In the genomic region with DNA sequence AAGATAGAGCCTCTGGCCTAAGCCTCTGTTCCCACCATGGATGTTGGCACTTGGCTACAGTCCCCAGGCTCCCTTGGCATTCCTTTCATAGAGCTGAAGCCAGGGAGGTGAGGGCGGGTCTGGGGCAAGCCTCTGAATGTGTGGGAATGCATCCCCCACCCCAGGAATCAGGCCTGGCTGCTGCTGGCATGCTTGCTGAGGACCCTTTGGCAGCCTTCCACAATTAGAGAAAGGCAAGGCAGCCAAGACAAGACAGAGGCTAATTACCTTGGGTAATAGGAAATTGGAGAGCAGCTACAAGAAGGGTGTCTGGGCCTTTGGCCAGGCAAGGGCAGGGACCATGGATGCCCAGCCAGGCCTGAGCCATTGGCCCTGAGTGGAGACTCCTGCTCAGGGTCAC, we compare ENCODE assay signal across 21 cellular contexts.
DNase-seq lines count a peak whose midpoint lies in the region; ATAC-seq, FAIRE-seq and TF ChIP-seq lines count a peak whose summit lies in the region.
"Had no signal": no experiment of that assay in that cellular context is flagged by ENCODE, and none has a peak within 500 bp of the region (broad histone marks: within the 10 kb centered on the region; RNA-seq: fewer than 3 reads in every experiment).

No MANE protein-coding gene starts in this region.

- H3K9me3 Mint-ChIP-seq in astrocyte (ENCODE audit: unreplicated experiment) (peaks cover 3% of the 10 kb centered on the region), mesothelial cell of epicardium (no peaks in the 10 kb centered on the region)
- H3K9me3 Mint-ChIP-seq: stimulated activated naive CD8-positive, alpha-beta T cell treated with anti-CD3 and anti-CD28 coated beads, Interleukin-15, Interleukin-2, amounts not matched to agents 100 ng/mL and 50 ng/mL, for 24 hours had no signal

- H2AFZ ChIP-seq in astrocyte (ENCODE audit: low read depth, low read length) = peak overlapping the region; percentile 14

- H3K79me2 ChIP-seq in astrocyte (ENCODE audit: insufficient read depth, low read length) = no peaks in the 10 kb centered on the region

- no peak for TF ChIP-seq CTCF in heart right ventricle (IDR thresholded peaks at IDR 0.05)
- no peak for TF ChIP-seq CTCF in astrocyte (IDR thresholded peaks at IDR 0.05; ENCODE audit: insufficient read depth, low read depth, low read length)
- no peak for TF ChIP-seq CTCF in mesothelial cell of epicardium (IDR thresholded peaks at IDR 0.05; ENCODE audit: unreplicated experiment)
- TF ChIP-seq CTCF in vagina (IDR thresholded peaks at IDR 0.05) = no peak

- H3K4me3 ChIP-seq in heart right ventricle (no peak overlapping the region), astrocyte (ENCODE audit: insufficient read depth, low read depth, low read length) (no peak overlapping the region), vagina (no peak overlapping the region)
- no peak overlapping the region for H3K4me3 ChIP-seq in effector memory CD4-positive, alpha-beta T cell (ENCODE audit: insufficient read depth, low read depth, low read length, poor library complexity, severe bottlenecking)

- WGBS in heart right ventricle, 2 donors = 32 to 63% methylated on average over 1 of the region's 1 CpG

- ATAC-seq in heart right ventricle (peak in 6 of 8 donors; percentile 39 to 85 (median 58)), Right ventricle myocardium inferior (no peak), HG02623 (IDR thresholded peaks at IDR 0.05; ENCODE audit: unreplicated experiment) (no peak)
- ATAC-seq: activated CD8-positive, alpha-beta memory T cell treated with anti-CD3 and anti-CD28 coated beads, Interleukin-2, amount 10 ng/mL, durations not matched to agents 7 days and 5 days; left colon had no signal

- H3K4me2 ChIP-seq in astrocyte (ENCODE audit: low read length) = no peak overlapping the region

- H3K9me3 ChIP-seq in heart right ventricle (no peaks in the 10 kb centered on the region), astrocyte (ENCODE audit: insufficient read depth, low read depth, low read length) (no peaks in the 10 kb centered on the region), vagina (no peaks in the 10 kb centered on the region)
- H3K9me3 ChIP-seq in effector memory CD4-positive, alpha-beta T cell (ENCODE audit: control insufficient read depth, low read length) = no peaks in the 10 kb centered on the region

- H3K27me3 Mint-ChIP-seq in astrocyte (ENCODE audit: low read depth, unreplicated experiment) (peaks cover 1% of the 10 kb centered on the region), mesothelial cell of epicardium (ENCODE audit: low read depth) (no peaks in the 10 kb centered on the region)
- H3K27me3 Mint-ChIP-seq: activated CD8-positive, alpha-beta memory T cell treated with anti-CD3 and anti-CD28 coated beads, Interleukin-2, amount 10 ng/mL, durations not matched to agents 7 days and 5 days; stimulated activated naive CD8-positive, alpha-beta T cell treated with anti-CD3 and anti-CD28 coated beads, Interleukin-15, Interleukin-2, amounts not matched to agents 100 ng/mL and 50 ng/mL, for 24 hours had no signal

- H3K27me3 ChIP-seq in heart right ventricle (no peaks in the 10 kb centered on the region), astrocyte (ENCODE audit: insufficient read depth, low read length) (no peaks in the 10 kb centered on the region), vagina (no peaks in the 10 kb centered on the region)
- no peaks in the 10 kb centered on the region for H3K27me3 ChIP-seq in effector memory CD4-positive, alpha-beta T cell (replicated peaks; ENCODE audit: control insufficient read depth, insufficient read depth, low read length, poor library complexity, severe bottlenecking)

- DNase-seq in heart right ventricle = peak in 1 of 2 donors; percentile 29
- no peak for DNase-seq in Right ventricle myocardium inferior (ENCODE audit: missing footprints)
- peak; percentile 25 for DNase-seq in astrocyte (ENCODE audit: low read depth)
- DNase-seq in mesothelial cell of epicardium (ENCODE audit: low spot score in 2 of 2, unreplicated experiment in 2 of 2) = peak in 1 of 2 experiments; percentile 48
- DNase-seq in vagina (ENCODE audit: extremely low spot score in 2 of 2) = peak in 1 of 2 donors; percentile 78
- no peak for DNase-seq in stimulated activated CD4-positive, alpha-beta T cell treated with anti-CD3 and anti-CD28 coated beads, Interleukin-12 subunit alpha, Interleukin-12 subunit beta, amount 100 ng/mL, for 4 hours
- no peak for DNase-seq in effector memory CD4-positive, alpha-beta T cell
- DNase-seq: ACHN; activated CD8-positive, alpha-beta memory T cell treated with anti-CD3 and anti-CD28 coated beads, Interleukin-2, amount 10 ng/mL, durations not matched to agents 7 days and 5 days; activated naive CD4-positive, alpha-beta T cell; central memory CD4-positive, alpha-beta T cell; COR-L47; KG1; left colon; natural killer cell; NCI-H187 treated with DMSO at 0.1 percent for 48 hours; small intestine; WERI-Rb-1 had no signal

- TF ChIP-seq POLR2A in vagina (IDR thresholded peaks at IDR 0.05) = no peak

- intact Hi-C loops in heart right ventricle (cut with DNase I) = no loop called here
- intact Hi-C loops in Right ventricle myocardium inferior (cut with DNase I) = no loop called here
- intact Hi-C loops in vagina (cut with DNase I) = no loop called here

- no peaks in the 10 kb centered on the region for H4K20me1 ChIP-seq in astrocyte (ENCODE audit: insufficient read depth, low read length)

- no peak overlapping the region for H3K9ac ChIP-seq in astrocyte (ENCODE audit: low read length)

- H3K4me1 ChIP-seq in heart right ventricle (peaks cover 0 to 12% (median 0%) of the 10 kb centered on the region in 9 donors), astrocyte (ENCODE audit: insufficient read depth, low read length) (no peaks in the 10 kb centered on the region), vagina (peaks cover 23% of the 10 kb centered on the region)
- H3K4me1 ChIP-seq in effector memory CD4-positive, alpha-beta T cell (ENCODE audit: control insufficient read depth, insufficient read depth, low read length, poor library complexity, severe bottlenecking) = no peaks in the 10 kb centered on the region

- H3K36me3 ChIP-seq in heart right ventricle (peaks cover 0 to 7% (median 0%) of the 10 kb centered on the region in 9 donors), astrocyte (ENCODE audit: insufficient read depth, low read length) (no peaks in the 10 kb centered on the region), vagina (no peaks in the 10 kb centered on the region)
- no peaks in the 10 kb centered on the region for H3K36me3 ChIP-seq in effector memory CD4-positive, alpha-beta T cell (ENCODE audit: control insufficient read depth, insufficient read depth, low read length)

- H3K27ac ChIP-seq in heart right ventricle = peak overlapping the region in 2 of 10 donors; percentile 12 to 15
- H3K27ac ChIP-seq in astrocyte (ENCODE audit: low read depth, low read length) = no peak overlapping the region
- peak overlapping the region; percentile 26 for H3K27ac ChIP-seq in vagina
- H3K27ac ChIP-seq in effector memory CD4-positive, alpha-beta T cell (ENCODE audit: insufficient read depth, low read length, poor library complexity, severe bottlenecking) = no peak overlapping the region
- H3K27ac ChIP-seq: WERI-Rb-1 had no signal

- no peak for FAIRE-seq in astrocyte (lab: Jason Lieb, UNC)
- FAIRE-seq: GM18507, small intestine had no signal

- H3K4me1 Mint-ChIP-seq in astrocyte (ENCODE audit: low read depth, unreplicated experiment) (peaks cover 10% of the 10 kb centered on the region), mesothelial cell of epicardium (peaks cover 27% of the 10 kb centered on the region)
- H3K4me1 Mint-ChIP-seq: activated CD8-positive, alpha-beta memory T cell treated with anti-CD3 and anti-CD28 coated beads, Interleukin-2, amount 10 ng/mL, durations not matched to agents 7 days and 5 days; natural killer cell had no signal

- H3K36me3 Mint-ChIP-seq in astrocyte (ENCODE audit: low read depth, unreplicated experiment) (peaks cover 5% of the 10 kb centered on the region), mesothelial cell of epicardium (no peaks in the 10 kb centered on the region)
- H3K36me3 Mint-ChIP-seq: activated CD8-positive, alpha-beta memory T cell treated with anti-CD3 and anti-CD28 coated beads, Interleukin-2, amount 10 ng/mL, durations not matched to agents 7 days and 5 days; natural killer cell had no signal

- H3K4me3 Mint-ChIP-seq in astrocyte (ENCODE audit: unreplicated experiment) = no peak overlapping the region
- no peak overlapping the region for H3K4me3 Mint-ChIP-seq in mesothelial cell of epicardium
- H3K4me3 Mint-ChIP-seq: activated CD8-positive, alpha-beta memory T cell treated with anti-CD3 and anti-CD28 coated beads, Interleukin-2, amount 10 ng/mL, durations not matched to agents 7 days and 5 days; natural killer cell; stimulated activated naive CD8-positive, alpha-beta T cell treated with anti-CD3 and anti-CD28 coated beads, Interleukin-15, Interleukin-2, amounts not matched to agents 100 ng/mL and 50 ng/mL, for 24 hours had no signal

- H3K27ac Mint-ChIP-seq in astrocyte (ENCODE audit: unreplicated experiment) (peak overlapping the region; percentile 62), mesothelial cell of epicardium (peak overlapping the region; percentile 85)
- H3K27ac Mint-ChIP-seq: activated CD8-positive, alpha-beta memory T cell treated with anti-CD3 and anti-CD28 coated beads, Interleukin-2, amount 10 ng/mL, durations not matched to agents 7 days and 5 days; natural killer cell; stimulated activated naive CD8-positive, alpha-beta T cell treated with anti-CD3 and anti-CD28 coated beads, Interleukin-15, Interleukin-2, amounts not matched to agents 100 ng/mL and 50 ng/mL, for 24 hours had no signal

Comparison
In these comparisons a context has a peak if more than half of its experiments do, and no peak if none do; other contexts are left out.
1. ATAC-seq: peak in heart right ventricle (6 of 8); none in Right ventricle myocardium inferior (single experiment) and HG02623 (single experiment).